Comparison of ENCODE assay signal across 16 cellular contexts in genomic region chr11:119378851-119379465, GRCh38. TPM values are rescaled to one million over a fixed set of nuclear protein-coding genes. Genes with fewer than 3 reads are reported as not detected.
A peak's percentile ranks its signal among the peaks of the same experiment; 100 is the strongest.
DNase-seq lines count a peak whose midpoint lies in the region; ATAC-seq, FAIRE-seq and TF ChIP-seq lines count a peak whose summit lies in the region.
"Had no signal": no experiment of that assay in that cellular context is flagged by ENCODE, and none has a peak within 500 bp of the region (broad histone marks: within the 10 kb centered on the region; RNA-seq: fewer than 3 reads in every experiment).

No MANE protein-coding gene starts in this region.

- H3K4me3 ChIP-seq in SK-N-SH (ENCODE audit: low read depth in 2 of 2, low read length in 1 of 2) = no peak overlapping the region
- H3K4me3 ChIP-seq in ectodermal cell (ENCODE audit: insufficient read depth, low read depth, low read length) = peak overlapping the region; percentile 2
- H3K4me3 ChIP-seq in HepG2 (replicated peaks in 1 of 3; ENCODE audit: insufficient read depth in 1 of 3, low read depth in 2 of 3, low read length in 3 of 3) = no peak overlapping the region
- H3K4me3 ChIP-seq: A549 had no signal

- H3K9me2 ChIP-seq in SK-N-SH = no peaks in the 10 kb centered on the region

- H3K4me2 ChIP-seq in SK-N-SH = no peak overlapping the region
- H3K4me2 ChIP-seq in HepG2 (ENCODE audit: low read depth, low read length) = peak overlapping the region; percentile 38
- H3K4me2 ChIP-seq: A549 had no signal

- H3F3A ChIP-seq in SK-N-SH (replicated peaks; ENCODE audit: insufficient read depth) = no peaks in the 10 kb centered on the region

- FAIRE-seq in HepG2 (lab: Jason Lieb, UNC) = no peak
- FAIRE-seq: A549 had no signal

- no peak for TF ChIP-seq POLR2A in HepG2 (IDR thresholded peaks at IDR 0.05; ENCODE audit: insufficient read depth in 1 of 2, low read depth in 2 of 2, low read length in 2 of 2)

- no peak overlapping the region for H3K9ac ChIP-seq in SK-N-SH
- no peak overlapping the region for H3K9ac ChIP-seq in HepG2 (ENCODE audit: insufficient read depth, low read depth, low read length)

- intact Hi-C loops in HepG2 (cut with micrococcal nuclease; ENCODE audit: unreplicated experiment) = no loop called here

- peak overlapping the region in 1 of 2 experiments; percentile 34; a peak in 1 of 4 replicates for H3K27ac ChIP-seq in SK-N-SH (ENCODE audit: low read depth in 2 of 2, low read length in 1 of 2)
- H3K27ac ChIP-seq in ectodermal cell (ENCODE audit: insufficient read depth, low read depth, low read length, poor library complexity, severe bottlenecking) = peak overlapping the region; percentile 39
- H3K27ac ChIP-seq in HepG2 (ENCODE audit: extremely low read length, insufficient read depth, low read length) = peak overlapping the region; percentile 31
- peak overlapping the region; percentile 68 for H3K27ac ChIP-seq in substantia nigra (ENCODE audit: low read depth, low read length, poor library complexity, severe bottlenecking)
- H3K27ac ChIP-seq: A549 had no signal

- TF ChIP-seq RAD21 in SK-N-SH (IDR thresholded peaks at IDR 0.05; ENCODE audit: low read length) (no peak), HepG2 (CRISPR knock-in tag; IDR thresholded peaks at IDR 0.05) (no peak)

- H3K4me1 ChIP-seq in SK-N-SH (ENCODE audit: control insufficient read depth in 1 of 2, insufficient read depth in 2 of 2, low read depth in 1 of 2, low read length in 1 of 2) (peaks cover 4 to 66% of the 10 kb centered on the region in 2 experiments), ectodermal cell (ENCODE audit: control insufficient read depth, insufficient read depth, low read length) (peaks cover 59% of the 10 kb centered on the region), HepG2 (ENCODE audit: insufficient read depth, low read length) (peaks cover 92% of the 10 kb centered on the region)

- DNase-seq in SK-N-SH (no peak), HepG2 (ENCODE audit: low spot score) (no peak), substantia nigra (lab: John Stamatoyannopoulos, UW) (no peak), DMS79 (lab: John Stamatoyannopoulos, UW) (no peak), NCI-H1105 treated with DMSO at 0.1 percent for 48 hours (lab: John Stamatoyannopoulos, UW) (no peak)
- DNase-seq: activated CD8-positive, alpha-beta T cell treated with anti-CD3 and anti-CD28 coated beads, Interleukin-2, amount 10 ng/mL, durations not matched to agents 7 days and 5 days; activated effector memory CD4-positive, alpha-beta T cell treated with Interleukin-2 at 50 U/mL for 16 hours; foreskin melanocyte; HCEC 1CT; NCI-H187; stimulated activated naive CD8-positive, alpha-beta T cell treated with anti-CD3 and anti-CD28 coated beads, Interleukin-15, amount 100 ng/mL, for 72 hours had no signal

- ATAC-seq in SK-N-SH treated with all-trans-retinoic acid at 6 μM for 48 hours = peak; percentile 23
- ATAC-seq in HepG2 = no peak
- ATAC-seq in GM21360 (IDR thresholded peaks at IDR 0.05; ENCODE audit: unreplicated experiment) = no peak
- ATAC-seq: A549; activated CD8-positive, alpha-beta T cell treated with anti-CD3 and anti-CD28 coated beads, Interleukin-2, amount 10 ng/mL, durations not matched to agents 7 days and 5 days; stimulated activated naive CD8-positive, alpha-beta T cell treated with anti-CD3 and anti-CD28 coated beads, Interleukin-15, amount 100 ng/mL, for 72 hours had no signal

- BruUV-seq in HepG2 (replicated peaks; lab: Mats Ljungman, UMichigan) = no TSS peak

- H3K79me2 ChIP-seq in SK-N-SH (ENCODE audit: insufficient read depth) (no peaks in the 10 kb centered on the region), HepG2 (ENCODE audit: insufficient read depth, low read length) (peaks cover 18% of the 10 kb centered on the region)

- POLR2A ChIA-PET in SK-N-SH (lab: Yijun Ruan, JAX) (no interaction called here), HepG2 (lab: Yijun Ruan, JAX) (interaction anchor here (1.5 to 3.6 kb wide), 2 partner anchors 8 to 11 kb away, joined by 7 to 25 read pairs; no protein-coding TSS in a partner anchor)

- H3K9me3 ChIP-seq in SK-N-SH (no peaks in the 10 kb centered on the region), ectodermal cell (ENCODE audit: control insufficient read depth, low read length) (no peaks in the 10 kb centered on the region), HepG2 (ENCODE audit: low read length) (no peaks in the 10 kb centered on the region)
- H3K9me3 ChIP-seq: A549 had no signal

- CTCF ChIA-PET in SK-N-SH (lab: Yijun Ruan, JAX) = interaction anchor here (0.7 to 22.5 kb wide), 6 partner anchors 10 to 98 kb away, joined by 3 to 390 read pairs (median 4); no protein-coding TSS in a partner anchor
- CTCF ChIA-PET in HepG2 (lab: Yijun Ruan, JAX; ENCODE audit: low intra/inter-chr PET ratio, low total read pairs) = no interaction called here

- 67% methylated on average over 10 of the region's 10 CpGs for WGBS in SK-N-SH (ENCODE audit: low lambda C conversion rate)
- 29 to 34% methylated on average over 10 of the region's 10 CpGs for WGBS in ectodermal cell, 2 experiments
- WGBS in HepG2 (ENCODE audit: low lambda C conversion rate) = 90% methylated on average over 9 of the region's 10 CpGs

- no peaks in the 10 kb centered on the region for H4K20me1 ChIP-seq in SK-N-SH (ENCODE audit: insufficient read depth)
- H4K20me1 ChIP-seq in HepG2 (ENCODE audit: insufficient read depth, low read length) = no peaks in the 10 kb centered on the region

- no peak for TF ChIP-seq CTCF in SK-N-SH (IDR thresholded peaks at IDR 0.05)
- TF ChIP-seq CTCF in HepG2 (CRISPR knock-in tag; IDR thresholded peaks at IDR 0.05) = no peak

- no peak for TF ChIP-seq EP300 in SK-N-SH (IDR thresholded peaks at IDR 0.05; ENCODE audit: borderline replicate concordance in 1 of 2, low read depth in 1 of 2, low read length in 1 of 2)
- TF ChIP-seq EP300 in HepG2 (IDR thresholded peaks at IDR 0.05; ENCODE audit: low read depth in 2 of 2, low read length in 2 of 2) = no peak
- TF ChIP-seq EP300 in HepG2 (CRISPR knock-in tag; IDR thresholded peaks at IDR 0.05; ENCODE audit: borderline replicate concordance) = no peak

- H2AFZ ChIP-seq in SK-N-SH (ENCODE audit: low read depth) (no peak overlapping the region), HepG2 (ENCODE audit: low read length) (no peak overlapping the region)

- H3K27me3 ChIP-seq in SK-N-SH (ENCODE audit: insufficient read depth) (no peaks in the 10 kb centered on the region), ectodermal cell (ENCODE audit: control insufficient read depth, insufficient read depth, low read length, poor library complexity, severe bottlenecking) (peaks cover 5% of the 10 kb centered on the region), HepG2 (ENCODE audit: control insufficient read depth in 1 of 2, insufficient read depth in 2 of 2, low read length in 2 of 2) (no peaks in the 10 kb centered on the region; a peak in 1 of 5 replicates)

- in situ Hi-C loops in HepG2 (cut with HindIII; ENCODE audit: extremely low pct_ligation_motif_present, low pct_unique_long_range_greater_than_20kb) = loop anchor here (5.0 kb wide), 1 partner anchor 93 kb away; no protein-coding TSS in a partner anchor

- H3K36me3 ChIP-seq in SK-N-SH (replicated peaks in 1 of 2; ENCODE audit: control insufficient read depth in 1 of 2, insufficient read depth in 2 of 2, low read length in 1 of 2) (no peaks in the 10 kb centered on the region), ectodermal cell (ENCODE audit: control insufficient read depth, insufficient read depth, low read length) (no peaks in the 10 kb centered on the region), HepG2 (replicated peaks in 1 of 2; ENCODE audit: control insufficient read depth in 1 of 2, insufficient read depth in 2 of 2, low read length in 2 of 2) (no peaks in the 10 kb centered on the region)

RNA-seq across cellular contexts. Expression of gene USP2, which starts 2.5 kb away (rescaled TPM):
- polyA plus RNA-seq in SK-N-SH (2012; rRNA removed) (0.81 and 0.97 TPM in 2 replicates), HepG2 (2011; rRNA removed) (2.5 and 3.2 TPM in 2 replicates)
- 0.46 and 0.60 TPM in 2 replicates for polyA plus RNA-seq in SK-N-SH (2012; cell fraction: cytosol; rRNA removed)
- 1.6 TPM in 2 replicates for polyA plus RNA-seq in SK-N-SH (2012; cell fraction: nucleus; rRNA removed)
- polyA plus RNA-seq in ectodermal cell (2013, experiment 1 of 4) = 6.7 TPM
- 7.9 TPM for polyA plus RNA-seq in ectodermal cell (2013, experiment 2 of 4)
- 5.2 TPM for polyA plus RNA-seq in ectodermal cell (2013, experiment 3 of 4)
- polyA plus RNA-seq in ectodermal cell (2013, experiment 4 of 4) = 4.1 TPM
- total RNA-seq in HepG2 (2016; rRNA removed; fragmentation: Illumina TruSeq; extraction: Trizol) = 6.0 and 7.2 TPM in 2 replicates
- 1.1 and 1.7 TPM in 2 replicates for total RNA-seq in HepG2 (2016; cell fraction: cytosol; rRNA removed; fragmentation: Illumina TruSeq; extraction: Trizol; ENCODE audit: low read depth)
- 6.5 and 7.1 TPM in 2 replicates for total RNA-seq in HepG2 (2016; cell fraction: insoluble cytoplasmic fraction; rRNA removed; fragmentation: Illumina TruSeq; extraction: Trizol)
- 5.7 and 5.9 TPM in 2 replicates for total RNA-seq in HepG2 (2016; cell fraction: membrane; rRNA removed; fragmentation: Illumina TruSeq; extraction: Trizol)
- 5.8 and 7.8 TPM in 2 replicates for total RNA-seq in HepG2 (2016; cell fraction: nucleus; rRNA removed; fragmentation: Illumina TruSeq; extraction: Trizol)
- 2.2 TPM in 2 replicates for polyA plus RNA-seq in HepG2 (2011; cell fraction: cytosol; rRNA removed)
- 4.4 and 4.7 TPM in 2 replicates for polyA plus RNA-seq in HepG2 (2011; cell fraction: nucleus; rRNA removed)
- 2.5 and 3.0 TPM in 2 replicates for polyA plus RNA-seq in HepG2 (2012)
- polyA plus RNA-seq in HepG2 (2016; cell fraction: cytosol; fragmentation: Illumina TruSeq; extraction: Trizol; ENCODE audit: low read depth) = 1.1 and 1.3 TPM in 2 replicates
- 7.6 and 11.3 TPM in 2 replicates for polyA plus RNA-seq in HepG2 (2016; cell fraction: insoluble cytoplasmic fraction; fragmentation: Illumina TruSeq; extraction: Trizol; ENCODE audit: low read depth)
- polyA plus RNA-seq in HepG2 (2016; cell fraction: membrane; fragmentation: Illumina TruSeq; extraction: Trizol; ENCODE audit: low read depth) = 4.1 and 4.2 TPM in 2 replicates
- polyA plus RNA-seq in HepG2 (2016; cell fraction: nucleus; fragmentation: Illumina TruSeq; extraction: Trizol; ENCODE audit: insufficient read depth, low read depth) = 22.1 and 23.0 TPM in 2 replicates
- 5.4 and 5.9 TPM in 2 replicates for polyA minus RNA-seq in HepG2 (2011; rRNA and poly(A)+ RNA removed; ENCODE audit: low replicate concordance)
- polyA minus RNA-seq in HepG2 (2011; cell fraction: cytosol; rRNA and poly(A)+ RNA removed) = 4.0 and 5.4 TPM in 2 replicates
- 2.4 and 5.7 TPM in 2 replicates for polyA minus RNA-seq in HepG2 (2011; cell fraction: nucleus; rRNA and poly(A)+ RNA removed)

RNA-seq across cellular contexts. Expression of gene MFRP, which starts 32.5 kb away (rescaled TPM):
- polyA plus RNA-seq in SK-N-SH (2012; rRNA removed) = not detected in 2 replicates
- polyA plus RNA-seq in SK-N-SH (2012; cell fraction: cytosol; rRNA removed) = not detected in 2 replicates
- polyA plus RNA-seq in SK-N-SH (2012; cell fraction: nucleus; rRNA removed) = not detected in 2 replicates
- polyA plus RNA-seq in ectodermal cell (2013, experiment 1 of 4) = not detected
- 0.05 TPM for polyA plus RNA-seq in ectodermal cell (2013, experiment 2 of 4)
- polyA plus RNA-seq in ectodermal cell (2013, experiment 3 of 4) = not detected
- polyA plus RNA-seq in ectodermal cell (2013, experiment 4 of 4) = not detected
- not detected in 2 replicates for total RNA-seq in HepG2 (2016; rRNA removed; fragmentation: Illumina TruSeq; extraction: Trizol)
- not detected in 2 replicates for total RNA-seq in HepG2 (2016; cell fraction: cytosol; rRNA removed; fragmentation: Illumina TruSeq; extraction: Trizol; ENCODE audit: low read depth)
- total RNA-seq in HepG2 (2016; cell fraction: insoluble cytoplasmic fraction; rRNA removed; fragmentation: Illumina TruSeq; extraction: Trizol) = not detected in 2 replicates
- total RNA-seq in HepG2 (2016; cell fraction: membrane; rRNA removed; fragmentation: Illumina TruSeq; extraction: Trizol) = not detected in 2 replicates
- not detected in 2 replicates for total RNA-seq in HepG2 (2016; cell fraction: nucleus; rRNA removed; fragmentation: Illumina TruSeq; extraction: Trizol)
- polyA plus RNA-seq in HepG2 (2011; rRNA removed) = not detected in 2 replicates
- not detected in 2 replicates for polyA plus RNA-seq in HepG2 (2011; cell fraction: cytosol; rRNA removed)
- not detected in 2 replicates for polyA plus RNA-seq in HepG2 (2011; cell fraction: nucleus; rRNA removed)
- polyA plus RNA-seq in HepG2 (2012) = not detected in 2 replicates
- not detected in 2 replicates for polyA plus RNA-seq in HepG2 (2016; cell fraction: cytosol; fragmentation: Illumina TruSeq; extraction: Trizol; ENCODE audit: low read depth)
- polyA plus RNA-seq in HepG2 (2016; cell fraction: insoluble cytoplasmic fraction; fragmentation: Illumina TruSeq; extraction: Trizol; ENCODE audit: low read depth) = not detected in 2 replicates
- not detected in 2 replicates for polyA plus RNA-seq in HepG2 (2016; cell fraction: membrane; fragmentation: Illumina TruSeq; extraction: Trizol; ENCODE audit: low read depth)
- not detected in 2 replicates for polyA plus RNA-seq in HepG2 (2016; cell fraction: nucleus; fragmentation: Illumina TruSeq; extraction: Trizol; ENCODE audit: insufficient read depth, low read depth)
- polyA minus RNA-seq in HepG2 (2011; rRNA and poly(A)+ RNA removed; ENCODE audit: low replicate concordance) = not detected in 2 replicates
- not detected in 2 replicates for polyA minus RNA-seq in HepG2 (2011; cell fraction: cytosol; rRNA and poly(A)+ RNA removed)
- polyA minus RNA-seq in HepG2 (2011; cell fraction: nucleus; rRNA and poly(A)+ RNA removed) = not detected in 2 replicates
- total RNA-seq: activated CD8-positive, alpha-beta T cell treated with anti-CD3 and anti-CD28 coated beads, Interleukin-2, amount 10 ng/mL, durations not matched to agents 7 days and 5 days; LHCN-M2 had no signal
- polyA plus RNA-seq: A549 had no signal

RNA-seq across cellular contexts. Expression of gene C1QTNF5, which starts 38.3 kb away (rescaled TPM):
- 0.71 and 0.76 TPM in 2 replicates for polyA plus RNA-seq in SK-N-SH (2012; rRNA removed)
- 0.53 and 0.84 TPM in 2 replicates for polyA plus RNA-seq in SK-N-SH (2012; cell fraction: cytosol; rRNA removed)
- 1.2 and 1.4 TPM in 2 replicates for polyA plus RNA-seq in SK-N-SH (2012; cell fraction: nucleus; rRNA removed)
- 3.1 TPM for polyA plus RNA-seq in ectodermal cell (2013, experiment 1 of 4)
- polyA plus RNA-seq in ectodermal cell (2013, experiment 2 of 4) = 3.4 TPM
- 4.5 TPM for polyA plus RNA-seq in ectodermal cell (2013, experiment 3 of 4)
- polyA plus RNA-seq in ectodermal cell (2013, experiment 4 of 4) = 6.6 TPM
- total RNA-seq in HepG2 (2016; rRNA removed; fragmentation: Illumina TruSeq; extraction: Trizol) = 0.77 and 1.2 TPM in 2 replicates
- 0.26 and 0.40 TPM in 2 replicates for total RNA-seq in HepG2 (2016; cell fraction: cytosol; rRNA removed; fragmentation: Illumina TruSeq; extraction: Trizol; ENCODE audit: low read depth)
- total RNA-seq in HepG2 (2016; cell fraction: insoluble cytoplasmic fraction; rRNA removed; fragmentation: Illumina TruSeq; extraction: Trizol) = 0.76 and 0.78 TPM in 2 replicates
- total RNA-seq in HepG2 (2016; cell fraction: membrane; rRNA removed; fragmentation: Illumina TruSeq; extraction: Trizol) = 0.28 and 0.45 TPM in 2 replicates
- total RNA-seq in HepG2 (2016; cell fraction: nucleus; rRNA removed; fragmentation: Illumina TruSeq; extraction: Trizol) = 0.47 and 0.91 TPM in 2 replicates
- 0.86 TPM in 2 replicates for polyA plus RNA-seq in HepG2 (2011; rRNA removed)
- 0.91 and 1.1 TPM in 2 replicates for polyA plus RNA-seq in HepG2 (2011; cell fraction: cytosol; rRNA removed)
- 0.96 and 1.1 TPM in 2 replicates for polyA plus RNA-seq in HepG2 (2011; cell fraction: nucleus; rRNA removed)
- polyA plus RNA-seq in HepG2 (2012) = 0.19 and 0.53 TPM in 2 replicates
- polyA plus RNA-seq in HepG2 (2016; cell fraction: cytosol; fragmentation: Illumina TruSeq; extraction: Trizol; ENCODE audit: low read depth) = 0.25 and 0.45 TPM in 2 replicates
- 0.39 and 0.53 TPM in 2 replicates for polyA plus RNA-seq in HepG2 (2016; cell fraction: insoluble cytoplasmic fraction; fragmentation: Illumina TruSeq; extraction: Trizol; ENCODE audit: low read depth)
- polyA plus RNA-seq in HepG2 (2016; cell fraction: membrane; fragmentation: Illumina TruSeq; extraction: Trizol; ENCODE audit: low read depth) = 0.16 and 0.49 TPM in 2 replicates
- 1.1 and 1.6 TPM in 2 replicates for polyA plus RNA-seq in HepG2 (2016; cell fraction: nucleus; fragmentation: Illumina TruSeq; extraction: Trizol; ENCODE audit: insufficient read depth, low read depth)
- polyA minus RNA-seq in HepG2 (2011; rRNA and poly(A)+ RNA removed; ENCODE audit: low replicate concordance) = 0.94 TPM in 1 of 2 replicates, not detected in the other
- not detected in 2 replicates for polyA minus RNA-seq in HepG2 (2011; cell fraction: cytosol; rRNA and poly(A)+ RNA removed)
- polyA minus RNA-seq in HepG2 (2011; cell fraction: nucleus; rRNA and poly(A)+ RNA removed) = not detected in 2 replicates
- total RNA-seq: activated CD8-positive, alpha-beta T cell treated with anti-CD3 and anti-CD28 coated beads, Interleukin-2, amount 10 ng/mL, durations not matched to agents 7 days and 5 days had no signal
- polyA plus RNA-seq: A549 had no signal

RNA-seq across cellular contexts. Expression of gene THY1, which starts 44.0 kb away (rescaled TPM):
- polyA plus RNA-seq in SK-N-SH (2012; rRNA removed) (1,091 and 1,905 TPM in 2 replicates), HepG2 (2011; rRNA removed) (not detected in 2 replicates)
- 451 and 1,082 TPM in 2 replicates for polyA plus RNA-seq in SK-N-SH (2012; cell fraction: cytosol; rRNA removed)
- polyA plus RNA-seq in SK-N-SH (2012; cell fraction: nucleus; rRNA removed) = 429 and 498 TPM in 2 replicates
- polyA plus RNA-seq in ectodermal cell (2013, experiment 1 of 4) = 87.0 TPM
- 89.0 TPM for polyA plus RNA-seq in ectodermal cell (2013, experiment 2 of 4)
- polyA plus RNA-seq in ectodermal cell (2013, experiment 3 of 4) = 73.9 TPM
- polyA plus RNA-seq in ectodermal cell (2013, experiment 4 of 4) = 82.9 TPM
- total RNA-seq in HepG2 (2016; rRNA removed; fragmentation: Illumina TruSeq; extraction: Trizol) = not detected in 2 replicates
- not detected in 2 replicates for total RNA-seq in HepG2 (2016; cell fraction: cytosol; rRNA removed; fragmentation: Illumina TruSeq; extraction: Trizol; ENCODE audit: low read depth)
- not detected in 2 replicates for total RNA-seq in HepG2 (2016; cell fraction: insoluble cytoplasmic fraction; rRNA removed; fragmentation: Illumina TruSeq; extraction: Trizol)
- total RNA-seq in HepG2 (2016; cell fraction: membrane; rRNA removed; fragmentation: Illumina TruSeq; extraction: Trizol) = not detected in 2 replicates
- total RNA-seq in HepG2 (2016; cell fraction: nucleus; rRNA removed; fragmentation: Illumina TruSeq; extraction: Trizol) = not detected in 2 replicates
- polyA plus RNA-seq in HepG2 (2011; cell fraction: cytosol; rRNA removed) = not detected in 2 replicates
- not detected in 2 replicates for polyA plus RNA-seq in HepG2 (2011; cell fraction: nucleus; rRNA removed)
- not detected in 2 replicates for polyA plus RNA-seq in HepG2 (2012)
- polyA plus RNA-seq in HepG2 (2016; cell fraction: cytosol; fragmentation: Illumina TruSeq; extraction: Trizol; ENCODE audit: low read depth) = not detected in 2 replicates
- not detected in 2 replicates for polyA plus RNA-seq in HepG2 (2016; cell fraction: insoluble cytoplasmic fraction; fragmentation: Illumina TruSeq; extraction: Trizol; ENCODE audit: low read depth)
- polyA plus RNA-seq in HepG2 (2016; cell fraction: membrane; fragmentation: Illumina TruSeq; extraction: Trizol; ENCODE audit: low read depth) = not detected in 2 replicates
- polyA plus RNA-seq in HepG2 (2016; cell fraction: nucleus; fragmentation: Illumina TruSeq; extraction: Trizol; ENCODE audit: insufficient read depth, low read depth) = not detected in 2 replicates
- polyA minus RNA-seq in HepG2 (2011; rRNA and poly(A)+ RNA removed; ENCODE audit: low replicate concordance) = 0.28 TPM in 1 of 2 replicates, not detected in the other
- not detected in 2 replicates for polyA minus RNA-seq in HepG2 (2011; cell fraction: cytosol; rRNA and poly(A)+ RNA removed)
- not detected in 2 replicates for polyA minus RNA-seq in HepG2 (2011; cell fraction: nucleus; rRNA and poly(A)+ RNA removed)
- total RNA-seq: activated CD8-positive, alpha-beta T cell treated with anti-CD3 and anti-CD28 coated beads, Interleukin-2, amount 10 ng/mL, durations not matched to agents 7 days and 5 days had no signal

RNA-seq across cellular contexts. Expression of gene RNF26, which starts 44.6 kb away (rescaled TPM):
- 26.6 and 31.9 TPM in 2 replicates for polyA plus RNA-seq in SK-N-SH (2012; rRNA removed)
- 14.5 and 21.8 TPM in 2 replicates for polyA plus RNA-seq in SK-N-SH (2012; cell fraction: cytosol; rRNA removed)
- 10.4 and 12.2 TPM in 2 replicates for polyA plus RNA-seq in SK-N-SH (2012; cell fraction: nucleus; rRNA removed)
- polyA plus RNA-seq in ectodermal cell (2013, experiment 1 of 4) = 66.9 TPM
- polyA plus RNA-seq in ectodermal cell (2013, experiment 2 of 4) = 67.5 TPM
- polyA plus RNA-seq in ectodermal cell (2013, experiment 3 of 4) = 65.3 TPM
- polyA plus RNA-seq in ectodermal cell (2013, experiment 4 of 4) = 71.5 TPM
- total RNA-seq in HepG2 (2016; rRNA removed; fragmentation: Illumina TruSeq; extraction: Trizol) = 11.9 and 20.8 TPM in 2 replicates
- 5.1 and 5.5 TPM in 2 replicates for total RNA-seq in HepG2 (2016; cell fraction: cytosol; rRNA removed; fragmentation: Illumina TruSeq; extraction: Trizol; ENCODE audit: low read depth)
- total RNA-seq in HepG2 (2016; cell fraction: insoluble cytoplasmic fraction; rRNA removed; fragmentation: Illumina TruSeq; extraction: Trizol) = 11.0 and 17.9 TPM in 2 replicates
- total RNA-seq in HepG2 (2016; cell fraction: membrane; rRNA removed; fragmentation: Illumina TruSeq; extraction: Trizol) = 25.7 and 27.9 TPM in 2 replicates
- total RNA-seq in HepG2 (2016; cell fraction: nucleus; rRNA removed; fragmentation: Illumina TruSeq; extraction: Trizol) = 16.9 and 17.9 TPM in 2 replicates
- 26.3 and 28.8 TPM in 2 replicates for polyA plus RNA-seq in HepG2 (2011; rRNA removed)
- polyA plus RNA-seq in HepG2 (2011; cell fraction: cytosol; rRNA removed) = 33.9 and 41.8 TPM in 2 replicates
- polyA plus RNA-seq in HepG2 (2011; cell fraction: nucleus; rRNA removed) = 21.0 and 21.5 TPM in 2 replicates
- 29.6 and 32.1 TPM in 2 replicates for polyA plus RNA-seq in HepG2 (2012)
- 16.4 and 19.4 TPM in 2 replicates for polyA plus RNA-seq in HepG2 (2016; cell fraction: cytosol; fragmentation: Illumina TruSeq; extraction: Trizol; ENCODE audit: low read depth)
- polyA plus RNA-seq in HepG2 (2016; cell fraction: insoluble cytoplasmic fraction; fragmentation: Illumina TruSeq; extraction: Trizol; ENCODE audit: low read depth) = 51.2 and 62.2 TPM in 2 replicates
- 61.9 and 66.3 TPM in 2 replicates for polyA plus RNA-seq in HepG2 (2016; cell fraction: membrane; fragmentation: Illumina TruSeq; extraction: Trizol; ENCODE audit: low read depth)
- polyA plus RNA-seq in HepG2 (2016; cell fraction: nucleus; fragmentation: Illumina TruSeq; extraction: Trizol; ENCODE audit: insufficient read depth, low read depth) = 50.4 and 51.8 TPM in 2 replicates
- polyA minus RNA-seq in HepG2 (2011; rRNA and poly(A)+ RNA removed; ENCODE audit: low replicate concordance) = 92.7 and 163 TPM in 2 replicates
- polyA minus RNA-seq in HepG2 (2011; cell fraction: cytosol; rRNA and poly(A)+ RNA removed) = 34.6 and 35.6 TPM in 2 replicates
- polyA minus RNA-seq in HepG2 (2011; cell fraction: nucleus; rRNA and poly(A)+ RNA removed) = 16.9 and 21.8 TPM in 2 replicates
